ENCODE assay signal across 9 cellular contexts in the genomic region with DNA sequence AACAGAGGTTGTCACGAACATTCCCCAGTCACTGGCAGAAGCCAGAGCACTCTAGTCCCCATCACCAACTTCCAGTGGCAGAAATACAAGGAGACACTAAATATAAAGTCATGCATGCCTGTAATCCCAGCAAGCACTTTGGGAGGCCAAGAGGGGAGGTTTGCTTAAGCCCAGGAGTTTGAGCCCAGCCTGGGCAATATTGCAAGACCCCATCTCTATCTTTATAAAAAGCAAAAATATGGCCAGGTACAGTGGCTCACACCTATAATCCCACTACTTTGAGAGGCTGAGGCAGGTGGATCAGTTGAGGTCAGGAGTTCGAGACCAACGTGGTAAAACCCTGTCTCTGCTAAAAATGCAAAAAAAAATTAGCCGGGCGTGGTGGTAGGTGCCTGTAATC. TPM values are rescaled to one million over a fixed set of nuclear protein-coding genes. Genes with fewer than 3 reads are reported as not detected.
"Had no signal": no experiment of that assay in that cellular context is flagged by ENCODE, and none has a peak within 500 bp of the region (broad histone marks: within the 10 kb centered on the region; RNA-seq: fewer than 3 reads in every experiment).

No MANE protein-coding gene starts in this region.

- H3K4me3 ChIP-seq: GM12878 had no signal

- DNase-seq: GDM1, GF-D8 had no signal

- FAIRE-seq: G401.6, GM12878, GM12891, GM12892, GM18507, GM19239 had no signal

- ATAC-seq: GM12878 had no signal

RNA-seq across cellular contexts. Expression of a gene that starts 40.7 kb away (rescaled TPM):
- total RNA-seq: G401 had no signal
- polyA plus RNA-seq: GM12878 had no signal
